In the genomic region with DNA sequence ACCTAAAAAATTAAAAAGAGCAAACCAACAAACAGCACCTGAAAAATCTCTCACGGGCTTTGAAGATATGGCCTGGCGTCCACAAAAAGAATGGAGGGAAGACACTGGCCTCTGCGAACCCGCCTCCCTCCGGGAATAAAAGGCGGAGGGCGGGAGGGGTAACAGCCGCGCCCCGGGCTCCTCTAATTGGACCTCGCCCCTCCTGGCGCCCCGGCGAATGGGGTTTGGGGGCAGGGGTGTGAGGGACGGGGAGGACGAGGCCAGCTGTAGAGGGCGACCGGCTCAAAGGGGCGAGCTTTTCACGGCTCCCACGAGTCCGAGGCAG, we compare ENCODE assay signal across 8 cellular contexts. TPM values are rescaled to one million over a fixed set of nuclear protein-coding genes. Genes with fewer than 3 reads are reported as not detected.
DNase-seq lines count a peak whose midpoint lies in the region; ATAC-seq and TF ChIP-seq lines count a peak whose summit lies in the region.

No MANE protein-coding gene starts in this region.

- intact Hi-C loops in Panc1 (cut with micrococcal nuclease; ENCODE audit: unreplicated experiment), result loop anchor here (5.0 kb wide), 1 partner anchor 191 kb away; no protein-coding TSS in a partner anchor

- H3K9me3 ChIP-seq in Panc1 (ENCODE audit: control insufficient read depth, insufficient read depth, low read depth, low read length), result no peaks in the 10 kb centered on the region

- H3K27me3 ChIP-seq in GM23338 (ENCODE audit: insufficient read depth), result no peaks in the 10 kb centered on the region
- H3K27me3 ChIP-seq in Panc1 (ENCODE audit: control insufficient read depth, insufficient read depth, low read length), result no peaks in the 10 kb centered on the region

- peak overlapping the region; percentile 93 for H3K27ac Mint-ChIP-seq in GM23338
- peak overlapping the region; percentile 47 for H3K27ac Mint-ChIP-seq in central memory CD8-positive, alpha-beta T cell (ENCODE audit: low read depth)
- peak overlapping the region; percentile 98 for H3K27ac Mint-ChIP-seq in stimulated activated memory B cell treated with anti-CD40 and anti-IgM and Interleukin-4, amounts not matched to agents 10 μg/mL and 1 μg/mL and 100 μg/mL, for 72 hours

- peaks cover 5% of the 10 kb centered on the region for H3K27me3 Mint-ChIP-seq in GM23338 (ENCODE audit: insufficient read depth, low read depth, poor library complexity)
- no peaks in the 10 kb centered on the region for H3K27me3 Mint-ChIP-seq in central memory CD8-positive, alpha-beta T cell
- H3K27me3 Mint-ChIP-seq in stimulated activated memory B cell treated with anti-CD40 and anti-IgM and Interleukin-4, amounts not matched to agents 10 μg/mL and 1 μg/mL and 100 μg/mL, for 72 hours, result no peaks in the 10 kb centered on the region

- no peaks in the 10 kb centered on the region for H4K20me1 ChIP-seq in GM23338 (replicated peaks; ENCODE audit: insufficient read depth)

- DNase-seq in stimulated activated CD4-positive, alpha-beta T cell treated with anti-CD3 and anti-CD28 coated beads, Interleukin-15, amount 100 ng/mL, for 48 hours (ENCODE audit: low read depth in 2 of 2), result peak; percentile 10 to 34
- no peak for DNase-seq in stimulated activated CD4-positive, alpha-beta T cell treated with anti-CD3 and anti-CD28 coated beads, Interleukin-12 subunit alpha, Interleukin-12 subunit beta, amount 100 ng/mL, for 4 hours
- DNase-seq in GM23338 (ENCODE audit: low spot score), result peak; percentile 95
- peak; percentile 75 for DNase-seq in KBM-7
- no peak for DNase-seq in Panc1 (ENCODE audit: low read depth, low spot score)
- DNase-seq in central memory CD8-positive, alpha-beta T cell (ENCODE audit: low spot score in 2 of 2), result no peak
- peak; percentile 90 for DNase-seq in islet precursor cell

- in situ Hi-C loops in KBM-7 (cut with MboI; ENCODE audit: low pct_unique_long_range_greater_than_20kb, low sequenced_read_pairs), result no loop called here
- in situ Hi-C loops in Panc1 (cut with HindIII; ENCODE audit: low pct_unique_long_range_greater_than_20kb, low sequenced_read_pairs), result no loop called here

- H3K27ac ChIP-seq in GM23338 (ENCODE audit: low read depth) (peak overlapping the region; percentile 71), Panc1 (ENCODE audit: low read length) (peak overlapping the region; percentile 76)

- H3K36me3 Mint-ChIP-seq in GM23338 (ENCODE audit: low read depth), result no peaks in the 10 kb centered on the region
- H3K36me3 Mint-ChIP-seq in central memory CD8-positive, alpha-beta T cell (ENCODE audit: insufficient read depth), result peaks cover 9% of the 10 kb centered on the region
- no peaks in the 10 kb centered on the region for H3K36me3 Mint-ChIP-seq in stimulated activated memory B cell treated with anti-CD40 and anti-IgM and Interleukin-4, amounts not matched to agents 10 μg/mL and 1 μg/mL and 100 μg/mL, for 72 hours

- H3K79me2 ChIP-seq in GM23338 (replicated peaks; ENCODE audit: insufficient read depth), result peaks cover 29% of the 10 kb centered on the region

- peak overlapping the region; percentile 86 for H3K4me3 Mint-ChIP-seq in GM23338
- H3K4me3 Mint-ChIP-seq in central memory CD8-positive, alpha-beta T cell, result peak overlapping the region; percentile 92
- H3K4me3 Mint-ChIP-seq in stimulated activated memory B cell treated with anti-CD40 and anti-IgM and Interleukin-4, amounts not matched to agents 10 μg/mL and 1 μg/mL and 100 μg/mL, for 72 hours, result peak overlapping the region; percentile 97

- POLR2A ChIA-PET in Panc1 (lab: Charles Lee), result interaction anchor here (0.6 kb wide), 1 partner anchor 10 kb away, joined by 3 read pairs; no protein-coding TSS in a partner anchor

- H3K4me1 ChIP-seq in GM23338 (ENCODE audit: insufficient read depth), result peaks cover 9% of the 10 kb centered on the region
- peaks cover 20% of the 10 kb centered on the region; the same call in 1 of the 2 replicates for H3K4me1 ChIP-seq in Panc1 (ENCODE audit: control insufficient read depth, insufficient read depth, low read length)

- H3K36me3 ChIP-seq in GM23338 (ENCODE audit: insufficient read depth) (no peaks in the 10 kb centered on the region), Panc1 (ENCODE audit: control insufficient read depth, insufficient read depth, low read length) (no peaks in the 10 kb centered on the region)

- H3K4me3 ChIP-seq in GM23338, result peak overlapping the region; percentile 60
- peak overlapping the region; percentile 80 to 81 for H3K4me3 ChIP-seq in Panc1 (ENCODE audit: low read depth in 2 of 2, low read length in 2 of 2)

- TF ChIP-seq CTCF in GM23338 (conservative IDR thresholded peaks at IDR 0.05; ENCODE audit: low read depth in 2 of 2), result no peak
- TF ChIP-seq CTCF in Panc1 (IDR thresholded peaks at IDR 0.05), result peak; percentile 30; the same call in 1 of the 2 replicates

- H2AFZ ChIP-seq in GM23338, result no peak overlapping the region

- CTCF ChIA-PET in Panc1 (lab: Charles Lee), result interaction anchor here (0.6 kb wide), 1 partner anchor 51 kb away, joined by 6 read pairs; no protein-coding TSS in a partner anchor

- no peaks in the 10 kb centered on the region for H3K9me2 ChIP-seq in GM23338 (ENCODE audit: insufficient read depth)

- 0 out of 2 replicates have a peak, but pooled peaks cover 4% of the 10 kb centered on the region for H3F3A ChIP-seq in GM23338 (replicated peaks; ENCODE audit: low read depth)

- peaks cover 28% of the 10 kb centered on the region for H3K4me1 Mint-ChIP-seq in GM23338
- peaks cover 10% of the 10 kb centered on the region for H3K4me1 Mint-ChIP-seq in central memory CD8-positive, alpha-beta T cell
- H3K4me1 Mint-ChIP-seq in stimulated activated memory B cell treated with anti-CD40 and anti-IgM and Interleukin-4, amounts not matched to agents 10 μg/mL and 1 μg/mL and 100 μg/mL, for 72 hours, result peaks cover 27% of the 10 kb centered on the region

- no peaks in the 10 kb centered on the region for H3K9me3 Mint-ChIP-seq in GM23338
- H3K9me3 Mint-ChIP-seq in central memory CD8-positive, alpha-beta T cell, result no peaks in the 10 kb centered on the region
- no peaks in the 10 kb centered on the region for H3K9me3 Mint-ChIP-seq in stimulated activated memory B cell treated with anti-CD40 and anti-IgM and Interleukin-4, amounts not matched to agents 10 μg/mL and 1 μg/mL and 100 μg/mL, for 72 hours

- peak overlapping the region; percentile 71 for H3K4me2 ChIP-seq in GM23338

- no TSS peak for BruUV-seq in Panc1 (replicated peaks; lab: Mats Ljungman, UMichigan)

- ATAC-seq in GM23338 (peak; percentile 76), Panc1 (peak; percentile 91)
- peak; percentile 12 for ATAC-seq in central memory CD8-positive, alpha-beta T cell (replicated peaks; ENCODE audit: extremely low read depth, poor library complexity, severe bottlenecking)
- ATAC-seq in stimulated activated memory B cell treated with anti-CD40 and anti-IgM and Interleukin-4, amounts not matched to agents 10 μg/mL and 1 μg/mL and 100 μg/mL, for 72 hours, result peak; percentile 79

TF ChIP-seq in GM23338, 12 proteins besides CTCF, POLR2A, EP300 and RAD21:
- TF ChIP-seq, protein P1, sequence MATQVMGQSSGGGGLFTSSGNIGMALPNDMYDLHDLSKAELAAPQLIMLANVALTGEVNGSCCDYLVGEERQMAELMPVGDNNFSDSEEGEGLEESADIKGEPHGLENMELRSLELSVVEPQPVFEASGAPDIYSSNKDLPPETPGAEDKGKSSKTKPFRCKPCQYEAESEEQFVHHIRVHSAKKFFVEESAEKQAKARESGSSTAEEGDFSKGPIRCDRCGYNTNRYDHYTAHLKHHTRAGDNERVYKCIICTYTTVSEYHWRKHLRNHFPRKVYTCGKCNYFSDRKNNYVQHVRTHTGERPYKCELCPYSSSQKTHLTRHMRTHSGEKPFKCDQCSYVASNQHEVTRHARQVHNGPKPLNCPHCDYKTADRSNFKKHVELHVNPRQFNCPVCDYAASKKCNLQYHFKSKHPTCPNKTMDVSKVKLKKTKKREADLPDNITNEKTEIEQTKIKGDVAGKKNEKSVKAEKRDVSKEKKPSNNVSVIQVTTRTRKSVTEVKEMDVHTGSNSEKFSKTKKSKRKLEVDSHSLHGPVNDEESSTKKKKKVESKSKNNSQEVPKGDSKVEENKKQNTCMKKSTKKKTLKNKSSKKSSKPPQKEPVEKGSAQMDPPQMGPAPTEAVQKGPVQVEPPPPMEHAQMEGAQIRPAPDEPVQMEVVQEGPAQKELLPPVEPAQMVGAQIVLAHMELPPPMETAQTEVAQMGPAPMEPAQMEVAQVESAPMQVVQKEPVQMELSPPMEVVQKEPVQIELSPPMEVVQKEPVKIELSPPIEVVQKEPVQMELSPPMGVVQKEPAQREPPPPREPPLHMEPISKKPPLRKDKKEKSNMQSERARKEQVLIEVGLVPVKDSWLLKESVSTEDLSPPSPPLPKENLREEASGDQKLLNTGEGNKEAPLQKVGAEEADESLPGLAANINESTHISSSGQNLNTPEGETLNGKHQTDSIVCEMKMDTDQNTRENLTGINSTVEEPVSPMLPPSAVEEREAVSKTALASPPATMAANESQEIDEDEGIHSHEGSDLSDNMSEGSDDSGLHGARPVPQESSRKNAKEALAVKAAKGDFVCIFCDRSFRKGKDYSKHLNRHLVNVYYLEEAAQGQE (IDR thresholded peaks at IDR 0.05; ENCODE audit: unreplicated experiment), result no peak
- TF ChIP-seq, protein P2, sequence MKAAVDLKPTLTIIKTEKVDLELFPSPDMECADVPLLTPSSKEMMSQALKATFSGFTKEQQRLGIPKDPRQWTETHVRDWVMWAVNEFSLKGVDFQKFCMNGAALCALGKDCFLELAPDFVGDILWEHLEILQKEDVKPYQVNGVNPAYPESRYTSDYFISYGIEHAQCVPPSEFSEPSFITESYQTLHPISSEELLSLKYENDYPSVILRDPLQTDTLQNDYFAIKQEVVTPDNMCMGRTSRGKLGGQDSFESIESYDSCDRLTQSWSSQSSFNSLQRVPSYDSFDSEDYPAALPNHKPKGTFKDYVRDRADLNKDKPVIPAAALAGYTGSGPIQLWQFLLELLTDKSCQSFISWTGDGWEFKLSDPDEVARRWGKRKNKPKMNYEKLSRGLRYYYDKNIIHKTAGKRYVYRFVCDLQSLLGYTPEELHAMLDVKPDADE (IDR thresholded peaks at IDR 0.05), result no peak
- TF ChIP-seq JUNB (IDR thresholded peaks at IDR 0.05; ENCODE audit: unreplicated experiment), result no peak
- TF ChIP-seq POLR2AphosphoS5 (IDR thresholded peaks at IDR 0.05; ENCODE audit: low read depth), result no peak

RNA-seq across cellular contexts. Expression of a gene that starts 0.8 kb away (rescaled TPM):
- total RNA-seq in GM23338 (2014; rRNA removed; shearing (Covaris generic)), result 12.9 and 18.1 TPM in 2 replicates
- 7.1 and 7.8 TPM in 2 replicates for polyA plus RNA-seq in GM23338 (2016; fragmentation: Nextera tagmentation; extraction: Ambion mirVana)
- 17.8 TPM for total RNA-seq in Panc1 (2021; ENCODE audit: unreplicated experiment)
- 10.7 TPM for polyA plus RNA-seq in Panc1 (2012; ENCODE audit: insufficient read length)

Comparison
In these comparisons a context has a peak if more than half of its experiments do, and no peak if none do; other contexts are left out.
1. DNase-seq: peak in stimulated activated CD4-positive, alpha-beta T cell treated with anti-CD3 and anti-CD28 coated beads, Interleukin-15, amount 100 ng/mL, for 48 hours (2 of 2), GM23338 (single experiment), KBM-7 (single experiment) and islet precursor cell (single experiment); none in stimulated activated CD4-positive, alpha-beta T cell treated with anti-CD3 and anti-CD28 coated beads, Interleukin-12 subunit alpha, Interleukin-12 subunit beta, amount 100 ng/mL, for 4 hours (single experiment), Panc1 (single experiment) and central memory CD8-positive, alpha-beta T cell (0 of 2).
2. ATAC-seq: peak in every context shown above with its lines; median percentile 91 in Panc1; 79 in stimulated activated memory B cell treated with anti-CD40 and anti-IgM and Interleukin-4, amounts not matched to agents 10 μg/mL and 1 μg/mL and 100 μg/mL, for 72 hours; 76 in GM23338; 12 in central memory CD8-positive, alpha-beta T cell.
3. H3K27ac Mint-ChIP-seq: peak in every context shown above with its lines; median percentile 98 in stimulated activated memory B cell treated with anti-CD40 and anti-IgM and Interleukin-4, amounts not matched to agents 10 μg/mL and 1 μg/mL and 100 μg/mL, for 72 hours; 93 in GM23338; 47 in central memory CD8-positive, alpha-beta T cell.
4. Peak in every context shown above with its lines, with median percentiles within 50 percentile points of each other: H3K4me3 Mint-ChIP-seq.